1 cellular context compared by ENCODE assay signal in genomic region chr5:61447780-61448495, GRCh38.
TF ChIP-seq lines count a peak whose summit lies in the region.

No MANE protein-coding gene starts in this region.

TF ChIP-seq in HEK293, 187 proteins besides CTCF, POLR2A, EP300 and RAD21 (continued from another document):
- TF ChIP-seq ZNF473 (tag by site-specific recombination; IDR thresholded peaks at IDR 0.05), result no peak
- TF ChIP-seq ZNF513 (tag by site-specific recombination; IDR thresholded peaks at IDR 0.05), result no peak
- TF ChIP-seq INSM2 (tag by site-specific recombination; IDR thresholded peaks at IDR 0.05), result no peak
- TF ChIP-seq ZNF24 (tag by site-specific recombination; IDR thresholded peaks at IDR 0.05), result no peak
- no peak for TF ChIP-seq IKZF3 (tag by site-specific recombination; IDR thresholded peaks at IDR 0.05)
- peak; percentile 69; the same call in 1 of the 2 replicates for TF ChIP-seq TRIM28 (IDR thresholded peaks at IDR 0.05; ENCODE audit: borderline replicate concordance, low read length)
- peak; percentile 90 for TF ChIP-seq SETDB1 (IDR thresholded peaks at IDR 0.05; ENCODE audit: insufficient read length, low read length)
- no peak for TF ChIP-seq ZNF433 (tag by site-specific recombination; IDR thresholded peaks at IDR 0.05; ENCODE audit: low read depth)
- no peak for TF ChIP-seq KLF8 (tag by site-specific recombination; IDR thresholded peaks at IDR 0.05)
- no peak for TF ChIP-seq REPIN1 (tag by site-specific recombination; IDR thresholded peaks at IDR 0.05; ENCODE audit: low read depth)
- TF ChIP-seq PRDM4 (tag by site-specific recombination; IDR thresholded peaks at IDR 0.05), result peak; percentile 58; the same call in 1 of the 2 replicates
